In genomic region chr9:34203275-34204010, GRCh38 we compare ENCODE assay signal across 18 cellular contexts. TPM values are rescaled to one million over a fixed set of nuclear protein-coding genes. Genes with fewer than 3 reads are reported as not detected.
DNase-seq lines count a peak whose midpoint lies in the region; ATAC-seq and TF ChIP-seq lines count a peak whose summit lies in the region.
"Had no signal": no experiment of that assay in that cellular context is flagged by ENCODE, and none has a peak within 500 bp of the region (broad histone marks: within the 10 kb centered on the region; RNA-seq: fewer than 3 reads in every experiment).

No MANE protein-coding gene starts in this region.

- H3K79me2 ChIP-seq in osteoblast (ENCODE audit: insufficient read depth, low read length) = peaks cover 94% of the 10 kb centered on the region

- H3K9me3 ChIP-seq in CD4-positive, CD25-positive, alpha-beta regulatory T cell (ENCODE audit: control insufficient read depth in 2 of 2, low read length in 2 of 2) = no peaks in the 10 kb centered on the region
- H3K9me3 ChIP-seq in esophagus (ENCODE audit: control insufficient read depth in 2 of 2, insufficient read depth in 1 of 2, low read depth in 1 of 2, low read length in 1 of 2) = no peaks in the 10 kb centered on the region
- no peaks in the 10 kb centered on the region for H3K9me3 ChIP-seq in osteoblast (ENCODE audit: low read depth, low read length)
- H3K9me3 ChIP-seq in Peyer's patch = no peaks in the 10 kb centered on the region
- H3K9me3 ChIP-seq: sigmoid colon, uterus had no signal

- no peaks in the 10 kb centered on the region for H3K9me3 Mint-ChIP-seq in CD4-positive, CD25-positive, alpha-beta regulatory T cell
- H3K9me3 Mint-ChIP-seq: activated CD4-positive, alpha-beta T cell treated with anti-CD3 and anti-CD28 coated beads, Interleukin-2, amount 10 ng/mL, durations not matched to agents 7 days and 5 days; activated T-cell treated with anti-CD3 and anti-CD28 coated beads, Interleukin-2, amount 50 U/mL, for 72 hours; neural crest cell; stimulated activated memory B cell treated with anti-CD40 and anti-IgM and Interleukin-4, amounts not matched to agents 10 μg/mL and 1 μg/mL and 100 μg/mL, for 72 hours had no signal

- peaks cover 11% of the 10 kb centered on the region for H3K36me3 ChIP-seq in CD4-positive, CD25-positive, alpha-beta regulatory T cell (ENCODE audit: control insufficient read depth, insufficient read depth, low read length)
- H3K36me3 ChIP-seq in esophagus (ENCODE audit: control insufficient read depth in 2 of 2, insufficient read depth in 2 of 2, low read length in 1 of 2) (no peaks in the 10 kb centered on the region), osteoblast (ENCODE audit: insufficient read depth, low read length) (peaks cover 14% of the 10 kb centered on the region), Peyer's patch (peaks cover 0 to 15% (median 0%) of the 10 kb centered on the region in 3 donors)
- H3K36me3 ChIP-seq: uterus had no signal

- 64 to 71% methylated on average over 4 of the region's 4 CpGs for WGBS in esophagus, 2 donors

- H3K27me3 Mint-ChIP-seq in CD4-positive, CD25-positive, alpha-beta regulatory T cell = no peaks in the 10 kb centered on the region
- H3K27me3 Mint-ChIP-seq: activated CD4-positive, alpha-beta T cell treated with anti-CD3 and anti-CD28 coated beads, Interleukin-2, amount 10 ng/mL, durations not matched to agents 7 days and 5 days; B cell; stimulated activated memory B cell treated with anti-CD40 and anti-IgM and Interleukin-4, amounts not matched to agents 10 μg/mL and 1 μg/mL and 100 μg/mL, for 72 hours had no signal

- TF ChIP-seq CTCF in RWPE1 (conservative IDR thresholded peaks at IDR 0.05; ENCODE audit: low read depth) (no peak), osteoblast (IDR thresholded peaks at IDR 0.05; ENCODE audit: extremely low read depth, low read depth, low read length) (no peak), Peyer's patch (IDR thresholded peaks at IDR 0.05) (no peak)

- peaks cover 20% of the 10 kb centered on the region for H3K36me3 Mint-ChIP-seq in CD4-positive, CD25-positive, alpha-beta regulatory T cell

- no peak for TF ChIP-seq POLR2A in Peyer's patch (IDR thresholded peaks at IDR 0.05)

- H4K20me1 ChIP-seq in osteoblast (ENCODE audit: insufficient read depth, low read length) = peaks cover 67% of the 10 kb centered on the region

- ATAC-seq in CD4-positive, CD25-positive, alpha-beta regulatory T cell (ENCODE audit: low read depth in 2 of 2) = no peak
- no peak for ATAC-seq in GM18502 (IDR thresholded peaks at IDR 0.05; ENCODE audit: poor library complexity, unreplicated experiment)
- ATAC-seq: activated T-cell treated with anti-CD3 and anti-CD28 coated beads, Interleukin-2, amount 50 U/mL, for 72 hours; stimulated activated memory B cell treated with anti-CD40 and anti-IgM and Interleukin-4, amounts not matched to agents 10 μg/mL and 1 μg/mL and 100 μg/mL, for 72 hours had no signal

- CTCF ChIA-PET in RWPE1 (lab: Yijun Ruan, JAX) = interaction anchor here (0.6 kb wide), 1 partner anchor 13 kb away, joined by 5 read pairs; no protein-coding TSS in a partner anchor

- no peak overlapping the region for H2AFZ ChIP-seq in osteoblast (ENCODE audit: low read length)

- no peak for DNase-seq in CD4-positive, CD25-positive, alpha-beta regulatory T cell
- DNase-seq in RWPE1 (ENCODE audit: low spot score) (no peak), osteoblast (ENCODE audit: insufficient read length, low spot score, missing footprints) (no peak), Peyer's patch (no peak), HUDEP-2 (lab: John Stamatoyannopoulos, UW; ENCODE audit: unreplicated experiment in 76 of 76) (no peak), NCI-H2171 treated with DMSO at 0.1 percent for 48 hours (lab: John Stamatoyannopoulos, UW) (no peak)
- DNase-seq: activated CD4-positive, alpha-beta T cell treated with anti-CD3 and anti-CD28 coated beads, Interleukin-2, amount 10 ng/mL, durations not matched to agents 7 days and 5 days; activated T-cell treated with anti-CD3 and anti-CD28 coated beads, Interleukin-2, amount 50 U/mL, for 72 hours; central memory CD4-positive, alpha-beta T cell; DMS 273 treated with DMSO at 0.1 percent for 48 hours; NCI-H82; sigmoid colon; uterus had no signal

- H3K27me3 ChIP-seq in CD4-positive, CD25-positive, alpha-beta regulatory T cell (ENCODE audit: control insufficient read depth, insufficient read depth, low read length) = no peaks in the 10 kb centered on the region
- H3K27me3 ChIP-seq in esophagus (ENCODE audit: control insufficient read depth in 1 of 2, insufficient read depth in 2 of 2, low read length in 2 of 2) (no peaks in the 10 kb centered on the region), osteoblast (ENCODE audit: insufficient read depth, low read length) (no peaks in the 10 kb centered on the region), Peyer's patch (no peaks in the 10 kb centered on the region)
- H3K27me3 ChIP-seq: sigmoid colon, uterus had no signal

- POLR2A ChIA-PET in RWPE1 (lab: Yijun Ruan, JAX; ENCODE audit: low non-redundant PET) = no interaction called here

- H3K4me1 Mint-ChIP-seq in CD4-positive, CD25-positive, alpha-beta regulatory T cell = peaks cover 32 to 59% (median 45%) of the 10 kb centered on the region in 4 donors

- peaks cover 16% of the 10 kb centered on the region for H3K4me1 ChIP-seq in CD4-positive, CD25-positive, alpha-beta regulatory T cell (ENCODE audit: control insufficient read depth, insufficient read depth, low read length, poor library complexity, severe bottlenecking)
- H3K4me1 ChIP-seq in esophagus (ENCODE audit: control insufficient read depth in 2 of 2, insufficient read depth in 2 of 2, low read length in 1 of 2) = peaks cover 4% of the 10 kb centered on the region in 2 donors
- peaks cover 20% of the 10 kb centered on the region for H3K4me1 ChIP-seq in osteoblast (ENCODE audit: insufficient read depth, low read length)
- H3K4me1 ChIP-seq in Peyer's patch = peaks cover 0 to 10% (median 0%) of the 10 kb centered on the region in 4 donors
- H3K4me1 ChIP-seq: uterus had no signal

- no peak overlapping the region for H3K4me3 ChIP-seq in CD4-positive, CD25-positive, alpha-beta regulatory T cell (ENCODE audit: low read depth, low read length)
- no peak overlapping the region for H3K4me3 ChIP-seq in esophagus (ENCODE audit: low read depth in 1 of 2, low read length in 2 of 2)
- no peak overlapping the region for H3K4me3 ChIP-seq in osteoblast (ENCODE audit: insufficient read depth, low read length)
- H3K4me3 ChIP-seq in Peyer's patch = no peak overlapping the region
- H3K4me3 ChIP-seq: sigmoid colon, uterus had no signal

- peak overlapping the region in 3 of 4 donors; percentile 11 to 38 (median 21) for H3K4me3 Mint-ChIP-seq in CD4-positive, CD25-positive, alpha-beta regulatory T cell
- H3K4me3 Mint-ChIP-seq: activated CD4-positive, alpha-beta T cell treated with anti-CD3 and anti-CD28 coated beads, Interleukin-2, amount 10 ng/mL, durations not matched to agents 7 days and 5 days; activated T-cell treated with anti-CD3 and anti-CD28 coated beads, Interleukin-2, amount 50 U/mL, for 72 hours; B cell; neural crest cell; stimulated activated memory B cell treated with anti-CD40 and anti-IgM and Interleukin-4, amounts not matched to agents 10 μg/mL and 1 μg/mL and 100 μg/mL, for 72 hours had no signal

- peak overlapping the region in 2 of 3 donors; percentile 3 to 89 for H3K27ac Mint-ChIP-seq in CD4-positive, CD25-positive, alpha-beta regulatory T cell
- H3K27ac Mint-ChIP-seq: activated CD4-positive, alpha-beta T cell treated with anti-CD3 and anti-CD28 coated beads, Interleukin-2, amount 10 ng/mL, durations not matched to agents 7 days and 5 days; activated T-cell treated with anti-CD3 and anti-CD28 coated beads, Interleukin-2, amount 50 U/mL, for 72 hours; B cell; stimulated activated memory B cell treated with anti-CD40 and anti-IgM and Interleukin-4, amounts not matched to agents 10 μg/mL and 1 μg/mL and 100 μg/mL, for 72 hours had no signal

- no peak overlapping the region for H3K4me2 ChIP-seq in osteoblast (ENCODE audit: insufficient read depth, low read length)

- H3K27ac ChIP-seq in CD4-positive, CD25-positive, alpha-beta regulatory T cell (ENCODE audit: insufficient read depth, low read length, poor library complexity, severe bottlenecking) = no peak overlapping the region
- H3K27ac ChIP-seq in RWPE1 (peak overlapping the region; percentile 83), esophagus (ENCODE audit: low read depth in 2 of 2, low read length in 1 of 2) (peak overlapping the region; percentile 85 to 89), osteoblast (ENCODE audit: low read depth, low read length) (peak overlapping the region; percentile 16), Peyer's patch (no peak overlapping the region)

RNA-seq across cellular contexts. Expression of gene UBAP1, which starts 24.6 kb away (rescaled TPM):
- 70.7 TPM for total RNA-seq in CD4-positive, CD25-positive, alpha-beta regulatory T cell
- 10 to 100 TPM; 52.9 to 60.0 (median 55.4) TPM for polyA plus RNA-seq in CD4-positive, CD25-positive, alpha-beta regulatory T cell
- polyA plus RNA-seq in esophagus = 10 to 100 TPM; 58.2 to 59.6 TPM
- total RNA-seq in osteoblast = 40.9 and 43.9 TPM in 2 replicates
- 10 to 100 TPM; 19.8 to 40.2 (median 31.6) TPM for total RNA-seq in Peyer's patch

Comparison
In these comparisons a context has a peak if more than half of its experiments do, and no peak if none do; other contexts are left out.
1. H3K27ac ChIP-seq: peak in RWPE1 (single experiment), esophagus (2 of 2) and osteoblast (single experiment); none in CD4-positive, CD25-positive, alpha-beta regulatory T cell (single experiment) and Peyer's patch (0 of 4).